Comparison of ENCODE assay signal across 1 cellular context in genomic region chr1:1895456-1896333, GRCh38.
TF ChIP-seq lines count a peak whose summit lies in the region.

No MANE protein-coding gene starts in this region.

TF ChIP-seq in GM23338, 12 proteins besides CTCF, POLR2A, EP300 and RAD21:
- TF ChIP-seq ZNF462 (CRISPR knock-in tag; IDR thresholded peaks at IDR 0.05) (no peak), ZNF114 (CRISPR knock-in tag; IDR thresholded peaks at IDR 0.05) (no peak), ETS1 (IDR thresholded peaks at IDR 0.05) (no peak), POLR2AphosphoS5 (IDR thresholded peaks at IDR 0.05; ENCODE audit: low read depth) (no peak), EZH2 (IDR thresholded peaks at IDR 0.05; ENCODE audit: low read depth, unreplicated experiment) (no peak), STAT1 (IDR thresholded peaks at IDR 0.05; ENCODE audit: unreplicated experiment) (no peak), CREB1 (CRISPR knock-in tag; IDR thresholded peaks at IDR 0.05; ENCODE audit: low read depth) (no peak), EZH2phosphoT487 (IDR thresholded peaks at IDR 0.05; ENCODE audit: unreplicated experiment) (no peak), NANOG (IDR thresholded peaks at IDR 0.05; ENCODE audit: borderline replicate concordance) (no peak), ZNF331 (CRISPR knock-in tag; IDR thresholded peaks at IDR 0.05; ENCODE audit: low read depth) (no peak), JUNB (IDR thresholded peaks at IDR 0.05; ENCODE audit: unreplicated experiment) (no peak)
- TF ChIP-seq, protein P1, sequence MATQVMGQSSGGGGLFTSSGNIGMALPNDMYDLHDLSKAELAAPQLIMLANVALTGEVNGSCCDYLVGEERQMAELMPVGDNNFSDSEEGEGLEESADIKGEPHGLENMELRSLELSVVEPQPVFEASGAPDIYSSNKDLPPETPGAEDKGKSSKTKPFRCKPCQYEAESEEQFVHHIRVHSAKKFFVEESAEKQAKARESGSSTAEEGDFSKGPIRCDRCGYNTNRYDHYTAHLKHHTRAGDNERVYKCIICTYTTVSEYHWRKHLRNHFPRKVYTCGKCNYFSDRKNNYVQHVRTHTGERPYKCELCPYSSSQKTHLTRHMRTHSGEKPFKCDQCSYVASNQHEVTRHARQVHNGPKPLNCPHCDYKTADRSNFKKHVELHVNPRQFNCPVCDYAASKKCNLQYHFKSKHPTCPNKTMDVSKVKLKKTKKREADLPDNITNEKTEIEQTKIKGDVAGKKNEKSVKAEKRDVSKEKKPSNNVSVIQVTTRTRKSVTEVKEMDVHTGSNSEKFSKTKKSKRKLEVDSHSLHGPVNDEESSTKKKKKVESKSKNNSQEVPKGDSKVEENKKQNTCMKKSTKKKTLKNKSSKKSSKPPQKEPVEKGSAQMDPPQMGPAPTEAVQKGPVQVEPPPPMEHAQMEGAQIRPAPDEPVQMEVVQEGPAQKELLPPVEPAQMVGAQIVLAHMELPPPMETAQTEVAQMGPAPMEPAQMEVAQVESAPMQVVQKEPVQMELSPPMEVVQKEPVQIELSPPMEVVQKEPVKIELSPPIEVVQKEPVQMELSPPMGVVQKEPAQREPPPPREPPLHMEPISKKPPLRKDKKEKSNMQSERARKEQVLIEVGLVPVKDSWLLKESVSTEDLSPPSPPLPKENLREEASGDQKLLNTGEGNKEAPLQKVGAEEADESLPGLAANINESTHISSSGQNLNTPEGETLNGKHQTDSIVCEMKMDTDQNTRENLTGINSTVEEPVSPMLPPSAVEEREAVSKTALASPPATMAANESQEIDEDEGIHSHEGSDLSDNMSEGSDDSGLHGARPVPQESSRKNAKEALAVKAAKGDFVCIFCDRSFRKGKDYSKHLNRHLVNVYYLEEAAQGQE (IDR thresholded peaks at IDR 0.05; ENCODE audit: unreplicated experiment) = no peak
